ENCODE assay signal across 32 cellular contexts in genomic region chr11:127443297-127443696, GRCh38.
"Had no signal": no experiment of that assay in that cellular context is flagged by ENCODE, and none has a peak within 500 bp of the region (broad histone marks: within the 10 kb centered on the region; RNA-seq: fewer than 3 reads in every experiment).

No MANE protein-coding gene starts in this region.

- H3K9ac ChIP-seq: KMS-11 had no signal

- DNase-seq: Karpas-422, Kasumi-1, KG1, MG63, MM.1S, MV-4-11, NCI-H1048, NCI-H1092, NCI-H1092 treated with DMSO at 0.1 percent for 48 hours, NCI-H1105, NCI-H1105 treated with DMSO at 0.1 percent for 48 hours, NCI-H1417, NCI-H1417 treated with DMSO at 0.1 percent for 48 hours, NCI-H1436, NCI-H1436 treated with DMSO at 0.1 percent for 48 hours, NCI-H1694, NCI-H1694 treated with DMSO at 0.1 percent for 48 hours, NCI-H187, NCI-H187 treated with DMSO at 0.1 percent for 48 hours, NCI-H1930, NCI-H2029, NCI-H2029 treated with DMSO at 0.1 percent for 48 hours, NCI-H2081, NCI-H2081 treated with DMSO at 0.1 percent for 48 hours, NCI-H2107, NCI-H2171, NCI-H2171 treated with DMSO at 0.1 percent for 48 hours, NCI-H2227 treated with DMSO at 0.1 percent for 48 hours, NCI-H226, NCI-H345, NCI-H446 treated with DMSO at 0.1 percent for 48 hours had no signal

- H3K9me3 ChIP-seq: MG63 had no signal

- H3K4me2 ChIP-seq: KMS-11 had no signal

- H3K27ac ChIP-seq: KMS-11 had no signal

- H3K4me3 ChIP-seq: MG63 had no signal

- H3K36me3 ChIP-seq: MG63 had no signal
